ENCODE assay signal across 9 cellular contexts in genomic region chr6:33273129-33273923, GRCh38. TPM values are rescaled to one million over a fixed set of nuclear protein-coding genes. Genes with fewer than 3 reads are reported as not detected.
DNase-seq lines count a peak whose midpoint lies in the region; ATAC-seq, FAIRE-seq and TF ChIP-seq lines count a peak whose summit lies in the region.
"Had no signal": no experiment of that assay in that cellular context is flagged by ENCODE, and none has a peak within 500 bp of the region (broad histone marks: within the 10 kb centered on the region; RNA-seq: fewer than 3 reads in every experiment).

No MANE protein-coding gene starts in this region.

- H3K27me3 ChIP-seq in HUES48 (ENCODE audit: control insufficient read depth, insufficient read depth, low read length) (no peaks in the 10 kb centered on the region), mucosa of rectum (ENCODE audit: control insufficient read depth in 2 of 2, insufficient read depth in 2 of 2, low read length in 2 of 2) (no peaks in the 10 kb centered on the region), small intestine (ENCODE audit: control insufficient read depth in 2 of 2, insufficient read depth in 2 of 2, low read length in 2 of 2) (no peaks in the 10 kb centered on the region)

- peak overlapping the region; percentile 100 for H3K27ac Mint-ChIP-seq in MCF 10A (ENCODE audit: low read depth, unreplicated experiment)

- H3K9me3 Mint-ChIP-seq in MCF 10A (ENCODE audit: unreplicated experiment) = no peaks in the 10 kb centered on the region

- TF ChIP-seq CTCF in AG09309 (IDR thresholded peaks at IDR 0.05; ENCODE audit: control insufficient read depth, insufficient read depth, low read depth, low read length, missing control alignments) (no peak), MCF 10A (IDR thresholded peaks at IDR 0.05; ENCODE audit: unreplicated experiment) (no peak)

- 16 to 38% (median 20%) methylated on average over 11 of the region's 11 CpGs for WGBS in small intestine, 3 donors

- H3K36me3 Mint-ChIP-seq in MCF 10A (ENCODE audit: insufficient read depth, unreplicated experiment) = peaks cover 82% of the 10 kb centered on the region

- H3K4me1 ChIP-seq in HUES48 (ENCODE audit: control insufficient read depth, insufficient read depth, low read length) (peaks cover 25% of the 10 kb centered on the region), mucosa of rectum (ENCODE audit: control insufficient read depth in 2 of 2, insufficient read depth in 2 of 2, low read length in 2 of 2) (peaks cover 50 to 59% of the 10 kb centered on the region in 2 donors), small intestine (ENCODE audit: control insufficient read depth in 2 of 2, insufficient read depth in 1 of 2, low read depth in 1 of 2, low read length in 1 of 2) (peaks cover 0 to 2% of the 10 kb centered on the region in 2 donors)

- intact Hi-C loops in MCF 10A (cut with micrococcal nuclease) = no loop called here
- intact Hi-C loops in posterior cingulate gyrus (cut with DNase I) = no loop called here

- no peak for ATAC-seq in HG03025 (IDR thresholded peaks at IDR 0.05; ENCODE audit: low FRiP score, unreplicated experiment)

- peaks cover 36% of the 10 kb centered on the region for H3K4me1 Mint-ChIP-seq in MCF 10A (ENCODE audit: insufficient read depth, unreplicated experiment)

- BruUV-seq in MCF 10A (replicated peaks; lab: Mats Ljungman, UMichigan) = no TSS peak

- no peaks in the 10 kb centered on the region for H3K27me3 Mint-ChIP-seq in MCF 10A (ENCODE audit: insufficient read depth, unreplicated experiment)

- peaks cover 56% of the 10 kb centered on the region for H3K36me3 ChIP-seq in HUES48 (ENCODE audit: control insufficient read depth, insufficient read depth, low read length)
- peaks cover 30 to 33% of the 10 kb centered on the region in 2 donors for H3K36me3 ChIP-seq in mucosa of rectum (ENCODE audit: control insufficient read depth in 2 of 2, insufficient read depth in 2 of 2, low read length in 2 of 2)
- peaks cover 0 to 6% of the 10 kb centered on the region in 2 donors for H3K36me3 ChIP-seq in small intestine (ENCODE audit: control insufficient read depth in 2 of 2, insufficient read depth in 2 of 2, low read length in 2 of 2)

- H3K4me3 Mint-ChIP-seq in MCF 10A (ENCODE audit: unreplicated experiment) = peak overlapping the region; percentile 99

- FAIRE-seq in small intestine (lab: Jason Lieb, UNC) = no peak

- H3K4me3 ChIP-seq in AG09309 (ENCODE audit: control insufficient read depth, low read depth, low read length) (peak overlapping the region; percentile 90), HUES48 (ENCODE audit: low read depth, low read length) (peak overlapping the region; percentile 99), mucosa of rectum (ENCODE audit: low read length in 2 of 2) (peak overlapping the region; percentile 86 to 98), small intestine (ENCODE audit: low read depth in 1 of 2, low read length in 2 of 2) (peak overlapping the region in 1 of 2 donors; percentile 60)

- H3K9me3 ChIP-seq in HUES48 (ENCODE audit: control insufficient read depth, insufficient read depth, low read length) (no peaks in the 10 kb centered on the region), mucosa of rectum (ENCODE audit: control insufficient read depth in 2 of 2, low read length in 2 of 2) (no peaks in the 10 kb centered on the region), small intestine (ENCODE audit: control insufficient read depth, low read depth) (no peaks in the 10 kb centered on the region)

- DNase-seq in AG09309 (ENCODE audit: low read depth) (no peak), MCF 10A (ENCODE audit: unreplicated experiment) (no peak), small intestine (no peak), GM03348 (ENCODE audit: low spot score) (no peak), posterior cingulate gyrus (no peak)
- DNase-seq: NCI-H2029 had no signal

- CTCF ChIA-PET in MCF 10A (lab: Yijun Ruan, JAX) = interaction anchor here (1.4 kb wide), 1 partner anchor 10 kb away, joined by 4 read pairs; no protein-coding TSS in a partner anchor

- H3K9ac ChIP-seq in HUES48 (ENCODE audit: low read depth, low read length) = peak overlapping the region; percentile 97
- H3K9ac ChIP-seq in mucosa of rectum (ENCODE audit: low read depth in 1 of 2, low read length in 2 of 2) = peak overlapping the region; percentile 80 to 95

- POLR2A ChIA-PET in MCF 10A (lab: Yijun Ruan, JAX) = interaction anchor here (1.2 to 5.4 kb wide), 17 partner anchors 8 to 1096 kb away, joined by 3 to 155 read pairs (median 18); partner anchors contain the start of genes BAK1, BRD2, PFDN6 and RGL2

- H3K27ac ChIP-seq in HUES48 (ENCODE audit: low read depth, low read length) (peak overlapping the region; percentile 98), mucosa of rectum (ENCODE audit: low read depth in 2 of 2, low read length in 2 of 2) (peak overlapping the region; percentile 94 to 95), small intestine (ENCODE audit: low read depth in 1 of 2, low read length in 1 of 2) (peak overlapping the region in 1 of 2 donors; percentile 88)

RNA-seq across cellular contexts. Expression of gene RPS18, which starts 1.5 kb away (rescaled TPM):
- 4,063 and 4,680 TPM in 2 replicates for total RNA-seq in MCF 10A (2022)
- polyA plus RNA-seq in small intestine = 1,000 to 10,000 TPM; 2,947 to 6,778 (median 5,180) TPM

RNA-seq across cellular contexts. Expression of gene VPS52, which starts 1.6 kb away (rescaled TPM):
- 47.8 and 49.7 TPM in 2 replicates for total RNA-seq in MCF 10A (2022)
- 10 to 100 TPM; 23.8 to 54.3 (median 41.7) TPM for polyA plus RNA-seq in small intestine

RNA-seq across cellular contexts. Expression of gene B3GALT4, which starts 3.6 kb away (rescaled TPM):
- 0.37 and 0.58 TPM in 2 replicates for total RNA-seq in MCF 10A (2022)
- 10 to 100 TPM; 10.8 to 15.4 (median 14.5) TPM for polyA plus RNA-seq in small intestine

RNA-seq across cellular contexts. Expression of gene WDR46, which starts 15.7 kb away (rescaled TPM):
- 53.1 and 57.0 TPM in 2 replicates for total RNA-seq in MCF 10A (2022)
- 10 to 100 TPM; 39.4 to 60.5 (median 47.5) TPM for polyA plus RNA-seq in small intestine

RNA-seq across cellular contexts. Expression of gene PFDN6, which starts 16.1 kb away (rescaled TPM):
- total RNA-seq in MCF 10A (2022) = 54.7 and 67.1 TPM in 2 replicates
- 100 to 1,000 TPM; 129 to 183 (median 164) TPM for polyA plus RNA-seq in small intestine
